ENCODE assay signal across 21 cellular contexts in the genomic region with DNA sequence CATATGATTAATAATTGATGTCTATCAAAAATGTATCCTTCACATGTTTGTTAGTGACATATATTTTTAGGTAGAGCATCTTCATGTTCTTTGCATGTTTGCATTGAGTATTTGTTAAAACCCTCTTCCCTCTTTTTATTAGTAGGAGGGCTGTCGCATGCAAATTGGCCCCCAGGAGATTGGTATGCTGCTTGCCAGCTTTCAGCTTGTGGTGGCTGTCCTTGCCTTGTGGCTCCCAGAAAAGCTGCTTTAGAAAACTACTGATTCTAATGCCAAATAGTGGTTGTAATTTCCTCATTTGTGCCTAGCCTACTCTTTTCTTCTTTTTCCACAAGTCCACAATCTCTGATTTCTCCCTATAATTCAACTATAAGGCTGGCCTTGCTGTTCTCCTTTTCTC.
DNase-seq lines count a peak whose midpoint lies in the region; ATAC-seq and TF ChIP-seq lines count a peak whose summit lies in the region.
"Had no signal": no experiment of that assay in that cellular context is flagged by ENCODE, and none has a peak within 500 bp of the region (broad histone marks: within the 10 kb centered on the region; RNA-seq: fewer than 3 reads in every experiment).

No MANE protein-coding gene starts in this region.

- H3K23ac ChIP-seq in H9 (ENCODE audit: insufficient read length, low read depth, low read length) (no peak overlapping the region), mesendoderm (ENCODE audit: low read length) (no peak overlapping the region)

- H3K27ac Mint-ChIP-seq in H9, result peak overlapping the region; percentile 42 to 96 (median 79); a peak in 6 of 7 replicates
- H3K27ac Mint-ChIP-seq in WTC11, result peak overlapping the region; percentile 7; the same call in 1 of the 2 replicates
- H3K27ac Mint-ChIP-seq in T-helper 17 cell, result no peak overlapping the region
- H3K27ac Mint-ChIP-seq: CD4-positive, CD25-positive, alpha-beta regulatory T cell had no signal

- H3K79me1 ChIP-seq in H9 (ENCODE audit: insufficient read depth, low read depth, low read length, poor library complexity, severe bottlenecking) (no peaks in the 10 kb centered on the region), mesendoderm (ENCODE audit: low read length) (no peaks in the 10 kb centered on the region)

- H3K56ac ChIP-seq in H9 (ENCODE audit: insufficient read length, low read depth, low read length), result no peak overlapping the region
- no peak overlapping the region for H3K56ac ChIP-seq in mesendoderm (ENCODE audit: low read length)

- no peak overlapping the region for H3K4ac ChIP-seq in H9 (ENCODE audit: low read depth, low read length)
- no peak overlapping the region for H3K4ac ChIP-seq in mesendoderm (ENCODE audit: low read depth, low read length)

- peak; percentile 74 for ATAC-seq in WTC11
- no peak for ATAC-seq in GM21447 (IDR thresholded peaks at IDR 0.05; ENCODE audit: unreplicated experiment)
- ATAC-seq in GM18498 (IDR thresholded peaks at IDR 0.05; ENCODE audit: unreplicated experiment), result no peak
- ATAC-seq in T-helper 17 cell, result no peak
- ATAC-seq: GM12878 had no signal

- H3K27me3 ChIP-seq in H9 (ENCODE audit: insufficient read depth, low read length) (no peaks in the 10 kb centered on the region), iPS DF 6.9 (ENCODE audit: control insufficient read depth, insufficient read depth, low read length) (no peaks in the 10 kb centered on the region), mesendoderm (ENCODE audit: insufficient read depth, low read length, poor library complexity) (no peaks in the 10 kb centered on the region)
- H3K27me3 ChIP-seq: BE2C had no signal

- no peak overlapping the region for H3K27ac ChIP-seq in H9 (ENCODE audit: insufficient read length, low read depth, low read length)
- H3K27ac ChIP-seq in iPS DF 6.9 (ENCODE audit: low read length), result no peak overlapping the region
- no peak overlapping the region for H3K27ac ChIP-seq in mesendoderm (ENCODE audit: low read depth, low read length)
- H3K27ac ChIP-seq: HL-60 had no signal

- no peak overlapping the region for H2BK12ac ChIP-seq in H9 (ENCODE audit: insufficient read length, low read depth, low read length)

- H3K18ac ChIP-seq in H9 (ENCODE audit: insufficient read length, low read depth, low read length), result no peak overlapping the region
- no peak overlapping the region for H3K18ac ChIP-seq in mesendoderm (ENCODE audit: low read length)

- H2BK5ac ChIP-seq in H9 (ENCODE audit: insufficient read length, low read length) (no peak overlapping the region), mesendoderm (ENCODE audit: low read length) (no peak overlapping the region)

- no peaks in the 10 kb centered on the region for H3K23me2 ChIP-seq in H9 (ENCODE audit: insufficient read length, low read depth, low read length, poor library complexity, severe bottlenecking)

- H2BK15ac ChIP-seq in H9 (ENCODE audit: low read depth, low read length) (no peak overlapping the region), mesendoderm (replicated peaks; ENCODE audit: low read depth) (no peak overlapping the region)

- H3K9me3 ChIP-seq in H9 (ENCODE audit: control insufficient read depth, low read depth, low read length), result peaks cover 4% of the 10 kb centered on the region
- no peaks in the 10 kb centered on the region for H3K9me3 ChIP-seq in iPS DF 6.9 (ENCODE audit: control insufficient read depth, insufficient read depth, low read length)
- H3K9me3 ChIP-seq in T-helper 17 cell (ENCODE audit: control insufficient read depth, low read length, poor library complexity, severe bottlenecking), result peaks cover under 1% of the 10 kb centered on the region
- H3K9me3 ChIP-seq: Caco-2 had no signal

- no peaks in the 10 kb centered on the region; the same call in 1 of the 2 replicates for H3K4me1 ChIP-seq in H9 (ENCODE audit: insufficient read depth, low read length)
- H3K4me1 ChIP-seq in iPS DF 6.9 (ENCODE audit: control insufficient read depth, insufficient read depth, low read length), result no peaks in the 10 kb centered on the region
- no peaks in the 10 kb centered on the region for H3K4me1 ChIP-seq in mesendoderm (ENCODE audit: control insufficient read depth, low read depth, low read length)
- H3K4me1 ChIP-seq: BE2C, Caco-2 had no signal

- H2BK20ac ChIP-seq in H9 (ENCODE audit: low read depth, low read length, poor library complexity, severe bottlenecking), result no peak overlapping the region

- H4K91ac ChIP-seq in H9 (ENCODE audit: insufficient read length, low read depth, low read length), result no peak overlapping the region

- H4K8ac ChIP-seq in H9 (replicated peaks; ENCODE audit: insufficient read length, low read depth, low read length) (no peak overlapping the region), mesendoderm (ENCODE audit: low read depth, low read length) (no peak overlapping the region)

- no peak overlapping the region for H3K9ac ChIP-seq in H9 (ENCODE audit: extremely low read depth, insufficient read length, low read length)
- H3K9ac ChIP-seq in mesendoderm (ENCODE audit: low read length), result no peak overlapping the region

- H3K9me3 Mint-ChIP-seq in H9 (peaks cover 30% of the 10 kb centered on the region in 2 experiments), WTC11 (peaks cover 33% of the 10 kb centered on the region)

- H3K27me3 Mint-ChIP-seq in H9 (ENCODE audit: low read depth), result no peaks in the 10 kb centered on the region
- H3K27me3 Mint-ChIP-seq in WTC11 (ENCODE audit: low read depth), result no peaks in the 10 kb centered on the region
- no peaks in the 10 kb centered on the region for H3K27me3 Mint-ChIP-seq in T-helper 17 cell
- H3K27me3 Mint-ChIP-seq: CD4-positive, CD25-positive, alpha-beta regulatory T cell had no signal

- DNase-seq in H9 (no peak), WTC11 (ENCODE audit: low spot score) (peak; percentile 21), iPS DF 6.9 (ENCODE audit: low read depth, low spot score) (peak; percentile 9), mesendoderm (peak; percentile 36), T-helper 17 cell (no peak), GDM1 (lab: John Stamatoyannopoulos, UW) (no peak)
- DNase-seq: BE2C; C1 segment of cervical spinal cord; Caco-2; CD4-positive, CD25-positive, alpha-beta regulatory T cell; DMS153; DMS79; GF-D8; GOT3; HCEC 1CT; Kasumi-1; KG1 had no signal

- H3K4me2 ChIP-seq in H9 (ENCODE audit: insufficient read depth, insufficient read length, low read length) (no peak overlapping the region), mesendoderm (ENCODE audit: low read length) (no peak overlapping the region)

- H3K36me3 Mint-ChIP-seq in H9 (ENCODE audit: insufficient read depth in 1 of 3, low read depth in 3 of 3), result peaks cover 9 to 32% (median 17%) of the 10 kb centered on the region in 3 experiments
- H3K36me3 Mint-ChIP-seq in WTC11, result peaks cover 15% of the 10 kb centered on the region
- no peaks in the 10 kb centered on the region for H3K36me3 Mint-ChIP-seq in T-helper 17 cell (ENCODE audit: low read depth)
- H3K36me3 Mint-ChIP-seq: CD4-positive, CD25-positive, alpha-beta regulatory T cell had no signal

- H2AK5ac ChIP-seq in H9 (ENCODE audit: insufficient read length, low read length), result no peak overlapping the region
- H2AK5ac ChIP-seq in mesendoderm (ENCODE audit: low read length), result no peak overlapping the region

- peaks cover 30 to 31% of the 10 kb centered on the region in 2 experiments for H3K4me1 Mint-ChIP-seq in H9
- peaks cover 30% of the 10 kb centered on the region for H3K4me1 Mint-ChIP-seq in WTC11
- H3K4me1 Mint-ChIP-seq in T-helper 17 cell, result no peaks in the 10 kb centered on the region
- H3K4me1 Mint-ChIP-seq: CD4-positive, CD25-positive, alpha-beta regulatory T cell had no signal

- H3T11ph ChIP-seq in H9 (ENCODE audit: low read length), result no peak overlapping the region

- H3K36me3 ChIP-seq in iPS DF 6.9 (ENCODE audit: control insufficient read depth, insufficient read depth, low read length) (no peaks in the 10 kb centered on the region), mesendoderm (ENCODE audit: control insufficient read depth, insufficient read depth, low read length) (no peaks in the 10 kb centered on the region)
- H3K36me3 ChIP-seq: BE2C had no signal

- TF ChIP-seq CTCF in H9 (conservative IDR thresholded peaks at IDR 0.05) (no peak), WTC11 (IDR thresholded peaks at IDR 0.05) (no peak)

- POLR2A ChIA-PET in WTC11 (lab: Charles Lee), result no interaction called here

- H4K5ac ChIP-seq in H9 (ENCODE audit: insufficient read length, low read depth, low read length) (no peak overlapping the region), mesendoderm (ENCODE audit: low read length) (no peak overlapping the region)

- H4K20me1 ChIP-seq in H9 (ENCODE audit: control insufficient read depth, insufficient read depth, insufficient read length), result no peaks in the 10 kb centered on the region

- H3K79me2 ChIP-seq in H9 (ENCODE audit: insufficient read depth, low read length) (no peaks in the 10 kb centered on the region), mesendoderm (ENCODE audit: control insufficient read depth, insufficient read depth, low read length) (no peaks in the 10 kb centered on the region)

- WGBS in H9 (ENCODE audit: extremely low coverage, insufficient read length, low lambda C conversion rate), result no CpG with 5 or more reads among the region's 1 CpG
- no CpG with 5 or more reads among the region's 1 CpG for WGBS in iPS DF 6.9 (ENCODE audit: insufficient coverage, insufficient read length)
- WGBS in mesendoderm (ENCODE audit: extremely low coverage, insufficient coverage, low lambda C conversion rate), result no CpG with 5 or more reads among the region's 1 CpG

- no peak overlapping the region for H3K4me3 ChIP-seq in iPS DF 6.9 (ENCODE audit: low read length)
- no peak overlapping the region for H3K4me3 ChIP-seq in mesendoderm (ENCODE audit: low read length)
- H3K4me3 ChIP-seq: GM12878 had no signal

- H3K14ac ChIP-seq in H9 (ENCODE audit: insufficient read depth, low read length), result no peak overlapping the region

- H3K4me3 Mint-ChIP-seq in H9, result no peak overlapping the region
- no peak overlapping the region for H3K4me3 Mint-ChIP-seq in WTC11
- no peak overlapping the region for H3K4me3 Mint-ChIP-seq in T-helper 17 cell
- H3K4me3 Mint-ChIP-seq: CD4-positive, CD25-positive, alpha-beta regulatory T cell had no signal

- H2BK120ac ChIP-seq in H9 (ENCODE audit: low read depth, low read length, poor library complexity, severe bottlenecking) (no peak overlapping the region), mesendoderm (ENCODE audit: low read depth, low read length) (no peak overlapping the region)

- CTCF ChIA-PET in WTC11 (lab: Charles Lee), result no interaction called here

- H2AFZ ChIP-seq in H9 (ENCODE audit: low read length), result no peak overlapping the region

TF ChIP-seq in WTC11, 78 proteins besides CTCF, POLR2A, EP300 and RAD21:
- TF ChIP-seq CREB1 (CRISPR knock-in tag; IDR thresholded peaks at IDR 0.05), result no peak
- no peak for TF ChIP-seq SP1 (CRISPR knock-in tag; conservative IDR thresholded peaks at IDR 0.05)

Comparison
In these comparisons a context has a peak if more than half of its experiments do, and no peak if none do; other contexts are left out.
1. DNase-seq: peak in WTC11 (single experiment), iPS DF 6.9 (single experiment) and mesendoderm (single experiment); none in H9 (single experiment), T-helper 17 cell (0 of 3) and GDM1 (single experiment).